Comparison of ENCODE assay signal across 9 cellular contexts in genomic region chr12:2892246-2892645, GRCh38. TPM values are rescaled to one million over a fixed set of nuclear protein-coding genes. Genes with fewer than 3 reads are reported as not detected.
DNase-seq lines count a peak whose midpoint lies in the region; ATAC-seq and TF ChIP-seq lines count a peak whose summit lies in the region.
"Had no signal": no experiment of that assay in that cellular context is flagged by ENCODE, and none has a peak within 500 bp of the region (broad histone marks: within the 10 kb centered on the region; RNA-seq: fewer than 3 reads in every experiment).

No MANE protein-coding gene starts in this region.

- H3K4me2 ChIP-seq in BLaER1 = peak overlapping the region; percentile 93

- H3K36me3 Mint-ChIP-seq in brain (peaks cover 24% of the 10 kb centered on the region), natural killer cell (no peaks in the 10 kb centered on the region)

- H3K27me3 Mint-ChIP-seq in brain (peaks cover 10% of the 10 kb centered on the region), natural killer cell (ENCODE audit: low read depth in 2 of 2) (no peaks in the 10 kb centered on the region)

- H3K9me3 Mint-ChIP-seq in brain (peaks cover 0 to 3% (median 0%) of the 10 kb centered on the region in 5 experiments), natural killer cell (no peaks in the 10 kb centered on the region)

- no peak overlapping the region for H3K27ac ChIP-seq in BLaER1

- DNase-seq in HS-5 (ENCODE audit: low read depth) = peak; percentile 68
- no peak for DNase-seq in natural killer cell
- DNase-seq in NCI-H446 treated with DMSO at 0.1 percent for 48 hours (lab: John Stamatoyannopoulos, UW) = no peak
- no peak for DNase-seq in posterior vena cava (ENCODE audit: low spot score)
- DNase-seq in NOMO-1 (lab: John Stamatoyannopoulos, UW; ENCODE audit: unreplicated experiment in 2 of 2) = no peak
- no peak for DNase-seq in GF-D8 (lab: John Stamatoyannopoulos, UW)
- DNase-seq: NK-92 treated with Interleukin-12 subunit alpha and Interleukin-12 subunit beta, amount 100 ng/mL, for 24 hours had no signal

- no peak overlapping the region for H3K9ac ChIP-seq in BLaER1

- H3K9me3 ChIP-seq in BLaER1 = no peaks in the 10 kb centered on the region

- H3K36me3 ChIP-seq in BLaER1 = peaks cover 23% of the 10 kb centered on the region

- H3K4me3 Mint-ChIP-seq in brain (peak overlapping the region; percentile 92 to 99 (median 97)), natural killer cell (peak overlapping the region; percentile 94)

- no peak for TF ChIP-seq CTCF in brain (conservative IDR thresholded peaks at IDR 0.05)
- TF ChIP-seq CTCF in natural killer cell (IDR thresholded peaks at IDR 0.05) = no peak

- no peaks in the 10 kb centered on the region for H4K20me1 ChIP-seq in BLaER1

- H3K4me1 Mint-ChIP-seq in brain (peaks cover 74% of the 10 kb centered on the region), natural killer cell (peaks cover 16 to 24% of the 10 kb centered on the region in 2 donors)

- peaks cover 22% of the 10 kb centered on the region for H3K4me1 ChIP-seq in BLaER1

- ATAC-seq in natural killer cell = no peak

- intact Hi-C loops in natural killer cell (cut with micrococcal nuclease) = no loop called here
- intact Hi-C loops in posterior vena cava (cut with DNase I) = no loop called here

- H3K27ac Mint-ChIP-seq in brain = peak overlapping the region in 4 of 5 experiments; percentile 92 to 98 (median 97)
- peak overlapping the region in 1 of 2 donors; percentile 89 for H3K27ac Mint-ChIP-seq in natural killer cell

- H3K27me3 ChIP-seq in BLaER1 = no peaks in the 10 kb centered on the region

- no peak overlapping the region for H3K4me3 ChIP-seq in BLaER1

RNA-seq across cellular contexts. Expression of gene TULP3, which starts 1.6 kb away (rescaled TPM):
- polyA plus RNA-seq in brain (ENCODE audit: insufficient read depth, low read depth, low replicate concordance) = 29.8 TPM
- 1 to 10 TPM; 5.1 to 8.7 (median 6.2) TPM for total RNA-seq in natural killer cell
- 10 to 100 TPM; 19.5 to 23.6 TPM for total RNA-seq in posterior vena cava

RNA-seq across cellular contexts. Expression of gene RHNO1, which starts 15.2 kb away (rescaled TPM):
- 27.1 TPM for polyA plus RNA-seq in brain (ENCODE audit: insufficient read depth, low read depth, low replicate concordance)
- total RNA-seq in natural killer cell (10 to 100 TPM in 1 of 3 donors, 1 to 10 TPM in 2; 9.2 to 13.6 (median 9.4) TPM), posterior vena cava (1 to 10 TPM; 8.4 to 8.8 TPM)

RNA-seq across cellular contexts. Expression of gene FOXM1, which starts 15.3 kb away (rescaled TPM):
- polyA plus RNA-seq in brain (ENCODE audit: insufficient read depth, low read depth, low replicate concordance) = 76.9 TPM
- total RNA-seq in natural killer cell (1 to 10 TPM; 1.8 to 3.6 (median 2.6) TPM), posterior vena cava (under 1 TPM; 0.24 to 0.79 TPM)

RNA-seq across cellular contexts. Expression of gene TEX52, which starts 35.4 kb away (rescaled TPM):
- polyA plus RNA-seq in brain (ENCODE audit: insufficient read depth, low read depth, low replicate concordance) = not detected
- not detected for total RNA-seq in natural killer cell
- total RNA-seq in posterior vena cava = not detected

RNA-seq across cellular contexts. Expression of gene NRIP2, which starts 57.4 kb away (rescaled TPM):
- polyA plus RNA-seq in brain (ENCODE audit: insufficient read depth, low read depth, low replicate concordance) = 8.9 TPM
- total RNA-seq in natural killer cell (not detected), posterior vena cava (1 to 10 TPM; 3.6 to 3.7 TPM)
